In the genomic region with DNA sequence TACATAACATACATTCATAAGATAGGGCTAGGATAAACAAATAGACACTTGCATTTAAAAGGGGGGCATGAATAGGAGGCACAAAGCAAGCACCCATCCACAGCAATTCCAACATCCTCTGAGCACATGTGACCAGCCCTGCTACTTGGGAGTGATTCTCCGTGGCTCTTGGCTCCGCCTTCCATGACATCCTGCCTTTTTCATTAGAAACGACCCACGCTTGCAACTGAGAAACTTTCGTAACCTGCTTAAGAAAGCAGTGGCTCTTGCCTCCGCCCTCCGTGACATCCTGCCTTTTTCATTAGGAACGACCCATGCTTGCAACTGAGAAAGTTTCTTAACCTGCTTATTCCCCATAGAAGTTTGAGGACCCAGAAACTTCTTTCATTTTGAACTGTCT, we compare ENCODE assay signal across 12 cellular contexts. TPM values are rescaled to one million over a fixed set of nuclear protein-coding genes. Genes with fewer than 3 reads are reported as not detected.
A peak's percentile ranks its signal among the peaks of the same experiment; 100 is the strongest.
DNase-seq lines count a peak whose midpoint lies in the region; ATAC-seq and TF ChIP-seq lines count a peak whose summit lies in the region.
"Had no signal": no experiment of that assay in that cellular context is flagged by ENCODE, and none has a peak within 500 bp of the region (broad histone marks: within the 10 kb centered on the region; RNA-seq: fewer than 3 reads in every experiment).

No MANE protein-coding gene starts in this region.

- H3K27me3 Mint-ChIP-seq in activated CD8-positive, alpha-beta T cell treated with anti-CD3 and anti-CD28 coated beads, Interleukin-2, amount 10 ng/mL, durations not matched to agents 7 days and 5 days (ENCODE audit: low read depth) = no peaks in the 10 kb centered on the region
- no peaks in the 10 kb centered on the region; the same call in 1 of the 2 replicates for H3K27me3 Mint-ChIP-seq in HFFc6 (ENCODE audit: insufficient read depth)

- H3K4me3 Mint-ChIP-seq in activated CD8-positive, alpha-beta T cell treated with anti-CD3 and anti-CD28 coated beads, Interleukin-2, amount 10 ng/mL, durations not matched to agents 7 days and 5 days = peak overlapping the region; percentile 56
- no peak overlapping the region for H3K4me3 Mint-ChIP-seq in HFFc6

- H3K4me1 ChIP-seq in lower lobe of right lung = no peaks in the 10 kb centered on the region

- H3K36me3 ChIP-seq in lower lobe of right lung = no peaks in the 10 kb centered on the region

- no peaks in the 10 kb centered on the region for H3K36me3 Mint-ChIP-seq in activated CD8-positive, alpha-beta T cell treated with anti-CD3 and anti-CD28 coated beads, Interleukin-2, amount 10 ng/mL, durations not matched to agents 7 days and 5 days (ENCODE audit: low read depth)
- H3K36me3 Mint-ChIP-seq in HFFc6 (ENCODE audit: low read depth) = no peaks in the 10 kb centered on the region

- TF ChIP-seq CTCF in lower lobe of right lung (IDR thresholded peaks at IDR 0.05) (no peak), HFFc6 (IDR thresholded peaks at IDR 0.05) (no peak)

- H3K9me3 Mint-ChIP-seq in activated CD8-positive, alpha-beta T cell treated with anti-CD3 and anti-CD28 coated beads, Interleukin-2, amount 10 ng/mL, durations not matched to agents 7 days and 5 days (ENCODE audit: insufficient read depth) = no peaks in the 10 kb centered on the region
- H3K9me3 Mint-ChIP-seq in HFFc6 = no peaks in the 10 kb centered on the region

- no peaks in the 10 kb centered on the region for H3K9me3 ChIP-seq in lower lobe of right lung

- no peak overlapping the region for H3K27ac ChIP-seq in lower lobe of right lung
- H3K27ac ChIP-seq: C4-2B had no signal

- intact Hi-C loops in lower lobe of right lung (cut with DNase I) = no loop called here

- CTCF ChIA-PET in activated CD8-positive, alpha-beta T cell treated with anti-CD3 and anti-CD28 coated beads, Interleukin-2, amount 10 ng/mL, durations not matched to agents 7 days and 5 days (lab: Charles Lee) = interaction anchor here (1.0 to 2.5 kb wide), 5 partner anchors 12 to 256 kb away, joined by 3 to 20 read pairs (median 7); a partner anchor contains a TSS

- ATAC-seq in activated CD8-positive, alpha-beta T cell treated with anti-CD3 and anti-CD28 coated beads, Interleukin-2, amount 10 ng/mL, durations not matched to agents 7 days and 5 days = peak; percentile 86
- ATAC-seq in lower lobe of right lung = peak; percentile 61 to 73

- peaks cover 22% of the 10 kb centered on the region for H3K4me1 Mint-ChIP-seq in activated CD8-positive, alpha-beta T cell treated with anti-CD3 and anti-CD28 coated beads, Interleukin-2, amount 10 ng/mL, durations not matched to agents 7 days and 5 days (ENCODE audit: low read depth)
- H3K4me1 Mint-ChIP-seq in HFFc6 (ENCODE audit: low read depth) = peaks cover 35% of the 10 kb centered on the region

- peak overlapping the region; percentile 5; the same call in 1 of the 2 replicates for H3K4me3 ChIP-seq in Jurkat, Clone E6-1 (ENCODE audit: low read length)
- no peak overlapping the region for H3K4me3 ChIP-seq in lower lobe of right lung

- no peaks in the 10 kb centered on the region for H3K27me3 ChIP-seq in lower lobe of right lung (ENCODE audit: low read depth)

- H3K27ac Mint-ChIP-seq in activated CD8-positive, alpha-beta T cell treated with anti-CD3 and anti-CD28 coated beads, Interleukin-2, amount 10 ng/mL, durations not matched to agents 7 days and 5 days = peak overlapping the region; percentile 75
- no peak overlapping the region for H3K27ac Mint-ChIP-seq in HFFc6

- POLR2A ChIA-PET in activated CD8-positive, alpha-beta T cell treated with anti-CD3 and anti-CD28 coated beads, Interleukin-2, amount 10 ng/mL, durations not matched to agents 7 days and 5 days (lab: Charles Lee) = interaction anchor here (1.0 kb wide), 1 partner anchor 54 kb away, joined by 4 read pairs; a partner anchor contains a TSS

- DNase-seq in AG20443 (ENCODE audit: low spot score) (peak; percentile 14), lower lobe of right lung (peak; percentile 78), HFFc6 (no peak), T1000 (lab: John Stamatoyannopoulos, UW) (no peak), NCI-H510A (lab: John Stamatoyannopoulos, UW) (no peak)
- peak; percentile 60 for DNase-seq in Jurkat, Clone E6-1 (ENCODE audit: low read depth, low spot score)
- DNase-seq in activated CD8-positive, alpha-beta T cell treated with anti-CD3 and anti-CD28 coated beads, Interleukin-2, amount 10 ng/mL, durations not matched to agents 7 days and 5 days = peak; percentile 42
- DNase-seq in central memory CD4-positive, alpha-beta T cell = no peak
- DNase-seq: activated gamma-delta T cell treated with Interleukin-2 at 50 U/mL for 16 hours, Kasumi-1, SW 1271 had no signal

RNA-seq across cellular contexts. Expression of a gene that starts 53.4 kb away (rescaled TPM):
- polyA plus RNA-seq in Jurkat, Clone E6-1 (2012; ENCODE audit: insufficient read depth, insufficient read length) = 7.8 TPM
- 1 to 10 TPM; 3.6 to 4.2 TPM for total RNA-seq in activated CD8-positive, alpha-beta T cell treated with anti-CD3 and anti-CD28 coated beads, Interleukin-2, amount 10 ng/mL, durations not matched to agents 7 days and 5 days
- total RNA-seq in lower lobe of right lung = 13.4 TPM
- total RNA-seq in HFFc6 (2021; fragmentation: NEBNext Ultra II Directional; extraction: Animal tissue kit (Norgen Biotek cat#: 25700)) = 10 to 100 TPM in 3 of 6 experiments, 1 to 10 TPM in 3; 9.3 to 12.0 (median 10.8) TPM

Comparison
In these comparisons a context has a peak if more than half of its experiments do, and no peak if none do; other contexts are left out.
1. DNase-seq: peak in AG20443 (single experiment), Jurkat, Clone E6-1 (single experiment), activated CD8-positive, alpha-beta T cell treated with anti-CD3 and anti-CD28 coated beads, Interleukin-2, amount 10 ng/mL, durations not matched to agents 7 days and 5 days (single experiment) and lower lobe of right lung (single experiment); none in HFFc6 (single experiment), T1000 (single experiment), central memory CD4-positive, alpha-beta T cell (single experiment) and NCI-H510A (single experiment).